20 cellular contexts compared by ENCODE assay signal in genomic region chr12:102463659-102464249, GRCh38. TPM values are rescaled to one million over a fixed set of nuclear protein-coding genes. Genes with fewer than 3 reads are reported as not detected.
DNase-seq lines count a peak whose midpoint lies in the region; ATAC-seq, FAIRE-seq and TF ChIP-seq lines count a peak whose summit lies in the region.
"Had no signal": no experiment of that assay in that cellular context is flagged by ENCODE, and none has a peak within 500 bp of the region (broad histone marks: within the 10 kb centered on the region; RNA-seq: fewer than 3 reads in every experiment).

No MANE protein-coding gene starts in this region.

- no peak overlapping the region for H2AFZ ChIP-seq in GM23248

- TF ChIP-seq CTCF in RWPE2 (IDR thresholded peaks at IDR 0.05; ENCODE audit: poor library complexity, severe bottlenecking): no peak

- H3K4me1 ChIP-seq in GM23248 (ENCODE audit: insufficient read depth) (peaks cover 30% of the 10 kb centered on the region), RWPE2 (ENCODE audit: insufficient read depth, poor library complexity, severe bottlenecking) (no peaks in the 10 kb centered on the region), subcutaneous abdominal adipose tissue (ENCODE audit: control insufficient read depth in 5 of 5, insufficient read depth in 5 of 5, low read length in 5 of 5) (peaks cover 0 to 62% (median 46%) of the 10 kb centered on the region in 5 donors)

- H3K9ac ChIP-seq in GM23248 (no peak overlapping the region), subcutaneous abdominal adipose tissue (ENCODE audit: low read length in 5 of 5) (no peak overlapping the region)

- no peak overlapping the region for H3K4me3 ChIP-seq in GM23248
- H3K4me3 ChIP-seq in RWPE2 (ENCODE audit: severe bottlenecking): no peak overlapping the region
- no peak overlapping the region for H3K4me3 ChIP-seq in subcutaneous abdominal adipose tissue (ENCODE audit: low read depth in 1 of 5, low read length in 5 of 5)
- H3K4me3 ChIP-seq: K562 had no signal

- no peak for FAIRE-seq in urothelium cell line (lab: Jason Lieb, UNC)
- FAIRE-seq: HTR-8/SVneo, K562 had no signal

- ATAC-seq in RWPE2 (ENCODE audit: low read depth) (peak; percentile 19; the same call in 1 of the 3 replicates), left lobe of liver (peak; percentile 57), HG02610 (IDR thresholded peaks at IDR 0.05; ENCODE audit: unreplicated experiment) (no peak)
- ATAC-seq in activated CD4-positive, CD25-positive, alpha-beta regulatory T cell treated with anti-CD3 and anti-CD28 coated beads, Interleukin-2, amount 50 U/mL, for 24 hours: no peak
- ATAC-seq: K562 had no signal

- 74 to 90% methylated on average over 2 of the region's 2 CpGs for whole genome bisulfite sequencing in GM23248 (ENCODE audit: low coverage in 1 of 2, low lambda C conversion rate in 2 of 2, missing lambda C conversion rate in 2 of 2), 2 experiments

- no peaks in the 10 kb centered on the region for H3K27me3 ChIP-seq in GM23248 (replicated peaks; ENCODE audit: insufficient read depth)
- no peaks in the 10 kb centered on the region for H3K27me3 ChIP-seq in RWPE2 (ENCODE audit: insufficient read depth, poor library complexity, severe bottlenecking)
- no peaks in the 10 kb centered on the region for H3K27me3 ChIP-seq in subcutaneous abdominal adipose tissue (ENCODE audit: control insufficient read depth in 5 of 5, insufficient read depth in 4 of 5, low read length in 5 of 5)

- H4K20me1 ChIP-seq in GM23248 (ENCODE audit: insufficient read depth): no peaks in the 10 kb centered on the region

- no peaks in the 10 kb centered on the region for H3K9me2 ChIP-seq in GM23248 (ENCODE audit: insufficient read depth)

- in situ Hi-C loops in GM23248 (cut with MboI): no loop called here

- DNase-seq in GM23248 (peak; percentile 54), RWPE2 (ENCODE audit: low spot score) (no peak), left lobe of liver (ENCODE audit: low spot score) (no peak), urothelium cell line (ENCODE audit: low spot score) (no peak)
- DNase-seq: CD4-positive, alpha-beta memory T cell; DMS79 treated with DMSO at 0.1 percent for 48 hours; HCEC 1CT; NCI-H1417 treated with DMSO at 0.1 percent for 48 hours; NCI-H2029; NCI-H2171; NCI-H446; NCI-H69 had no signal

- H3F3A ChIP-seq in GM23248 (ENCODE audit: insufficient read depth): peaks cover 22% of the 10 kb centered on the region

- H3K9me3 ChIP-seq in GM23248 (ENCODE audit: low read depth) (no peaks in the 10 kb centered on the region), RWPE2 (ENCODE audit: severe bottlenecking) (no peaks in the 10 kb centered on the region), subcutaneous abdominal adipose tissue (ENCODE audit: control insufficient read depth in 5 of 5, low read length in 5 of 5) (no peaks in the 10 kb centered on the region)

- H3K79me2 ChIP-seq in GM23248 (ENCODE audit: insufficient read depth): no peaks in the 10 kb centered on the region

- no peaks in the 10 kb centered on the region for H3K36me3 ChIP-seq in GM23248 (ENCODE audit: low read depth)
- H3K36me3 ChIP-seq in RWPE2 (ENCODE audit: low read depth): no peaks in the 10 kb centered on the region
- H3K36me3 ChIP-seq in subcutaneous abdominal adipose tissue (ENCODE audit: control insufficient read depth in 5 of 5, insufficient read depth in 5 of 5, low read length in 5 of 5): peaks cover 0 to 13% (median 7%) of the 10 kb centered on the region in 5 donors

- H3K4me2 ChIP-seq in GM23248 (ENCODE audit: unreplicated experiment): peak overlapping the region; percentile 30

- peak overlapping the region; percentile 69 for H3K27ac ChIP-seq in GM23248
- no peak overlapping the region for H3K27ac ChIP-seq in RWPE2 (ENCODE audit: poor library complexity, severe bottlenecking)
- H3K27ac ChIP-seq in subcutaneous abdominal adipose tissue (ENCODE audit: low read depth, low read length): peak overlapping the region; percentile 74
- H3K27ac ChIP-seq: HL-60, RWPE1 had no signal

RNA-seq across cellular contexts. Expression of gene IGF1, which starts 16.6 kb away (rescaled TPM):
- total RNA-seq in GM23248 (2014; rRNA removed; shearing (Covaris generic)): 1.4 and 2.9 TPM in 2 replicates
- polyA plus RNA-seq in GM23248 (2016; fragmentation: Nextera tagmentation; extraction: Ambion mirVana): 2.1 and 2.3 TPM in 2 replicates
- total RNA-seq in left lobe of liver: 37.3 TPM
- total RNA-seq: CD4-positive, alpha-beta memory T cell; G401 had no signal
- polyA plus RNA-seq: CD4-positive, alpha-beta memory T cell had no signal

Comparison
In these comparisons a context has a peak if more than half of its experiments do, and no peak if none do; other contexts are left out.
1. ATAC-seq: peak in RWPE2 (single experiment) and left lobe of liver (single experiment); none in activated CD4-positive, CD25-positive, alpha-beta regulatory T cell treated with anti-CD3 and anti-CD28 coated beads, Interleukin-2, amount 50 U/mL, for 24 hours (0 of 2) and HG02610 (single experiment).